7 cellular contexts compared by ENCODE assay signal in the genomic region with DNA sequence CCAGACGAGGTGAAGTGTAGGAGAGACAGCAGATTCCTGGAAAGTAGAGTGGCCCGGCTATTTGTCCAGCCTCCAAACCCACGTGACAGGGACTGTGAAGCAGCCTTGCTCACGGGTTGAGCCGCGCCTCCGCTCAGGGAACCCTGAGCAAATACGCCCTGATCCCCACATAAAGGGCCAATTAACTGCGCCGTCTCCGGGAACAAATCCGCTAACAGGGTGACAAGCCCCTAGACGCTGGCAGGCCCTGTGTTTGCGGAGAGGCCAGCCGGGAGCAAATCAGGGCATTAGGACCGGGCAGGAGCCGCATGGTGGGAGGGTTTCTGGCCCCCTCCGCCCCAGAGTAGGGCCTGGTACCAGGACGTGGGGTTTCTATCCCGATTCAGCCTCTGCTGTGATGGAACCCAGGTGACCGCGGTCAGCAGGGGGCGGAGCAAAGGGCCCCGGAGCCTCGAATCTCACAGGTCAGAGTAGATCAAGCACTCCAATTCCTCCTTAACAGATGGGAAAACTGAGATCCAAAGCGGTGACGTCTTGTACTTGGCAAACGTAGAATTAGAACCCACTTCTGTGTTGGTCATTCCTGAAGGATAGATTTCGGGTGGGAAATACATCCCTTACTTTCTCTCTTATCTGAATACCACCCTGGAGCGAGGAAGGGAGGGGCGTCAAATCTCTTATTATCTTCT. TPM values are rescaled to one million over a fixed set of nuclear protein-coding genes. Genes with fewer than 3 reads are reported as not detected.
DNase-seq lines count a peak whose midpoint lies in the region; ATAC-seq, FAIRE-seq and TF ChIP-seq lines count a peak whose summit lies in the region.

No MANE protein-coding gene starts in this region.

- H3K4me3 ChIP-seq in HUES64 (ENCODE audit: low read length) (peak overlapping the region; percentile 31), brain microvascular endothelial cell (ENCODE audit: low read depth, low read length) (peak overlapping the region; percentile 9), kidney (ENCODE audit: low read length in 2 of 2) (peak overlapping the region; percentile 12 to 43)

- H3K9ac ChIP-seq in HUES64 (ENCODE audit: low read depth, low read length) (no peak overlapping the region), kidney (ENCODE audit: low read length in 2 of 2) (no peak overlapping the region)

- peak; percentile 16 for DNase-seq in brain microvascular endothelial cell
- peak; percentile 82 for DNase-seq in kidney
- DNase-seq in superior temporal gyrus (ENCODE audit: extremely low spot score): peak; percentile 42
- no peak for DNase-seq in stimulated activated CD8-positive, alpha-beta memory T cell treated with anti-CD3 and anti-CD28 coated beads, Interleukin-4, amount 100 ng/mL, for 48 hours
- DNase-seq in T-helper 9 cell: no peak

- in situ Hi-C loops in brain microvascular endothelial cell (cut with HindIII; ENCODE audit: low pct_ligation_motif_present, low sequenced_read_pairs): no loop called here

- FAIRE-seq in kidney (lab: Jason Lieb, UNC): no peak

- H3K27ac ChIP-seq in HUES64 (ENCODE audit: low read depth, low read length): no peak overlapping the region
- no peak overlapping the region for H3K27ac ChIP-seq in brain microvascular endothelial cell
- H3K27ac ChIP-seq in kidney (ENCODE audit: low read depth in 2 of 2, low read length in 2 of 2): no peak overlapping the region

- H3K27me3 ChIP-seq in HUES64 (ENCODE audit: insufficient read depth, low read length) (peaks cover 100% of the 10 kb centered on the region), brain microvascular endothelial cell (replicated peaks) (peaks cover 73% of the 10 kb centered on the region)

- intact Hi-C loops in kidney (cut with DNase I): no loop called here

- no peak for ATAC-seq in HG03097 (IDR thresholded peaks at IDR 0.05; ENCODE audit: low FRiP score, unreplicated experiment)

- WGBS in HUES64: 3% methylated on average over 30 of the region's 31 CpGs

- H3K9me3 ChIP-seq in HUES64 (ENCODE audit: insufficient read depth, low read depth, low read length) (no peaks in the 10 kb centered on the region), kidney (ENCODE audit: control insufficient read depth in 1 of 2, low read length in 2 of 2) (no peaks in the 10 kb centered on the region)

- TF ChIP-seq CTCF in brain microvascular endothelial cell (IDR thresholded peaks at IDR 0.05; ENCODE audit: low read depth, low read length, missing control alignments) (no peak), kidney (IDR thresholded peaks at IDR 0.05; ENCODE audit: borderline replicate concordance, extremely low read depth, insufficient read depth) (no peak)

- no peaks in the 10 kb centered on the region for H3K36me3 ChIP-seq in HUES64 (ENCODE audit: insufficient read depth, low read length)
- H3K36me3 ChIP-seq in brain microvascular endothelial cell (replicated peaks): no peaks in the 10 kb centered on the region
- H3K36me3 ChIP-seq in kidney (ENCODE audit: control insufficient read depth in 1 of 2, insufficient read depth in 2 of 2, low read length in 2 of 2): no peaks in the 10 kb centered on the region

- 0 out of 2 replicates have a peak, but pooled peaks cover 4% of the 10 kb centered on the region for H3K4me1 ChIP-seq in HUES64 (ENCODE audit: insufficient read depth, low read length)
- peaks cover 11 to 12% of the 10 kb centered on the region in 2 donors for H3K4me1 ChIP-seq in kidney (ENCODE audit: control insufficient read depth in 1 of 2, insufficient read depth in 1 of 2, low read depth in 1 of 2, low read length in 2 of 2)

RNA-seq across cellular contexts. Expression of gene ROBO3, which starts 2.0 kb away (rescaled TPM):
- polyA plus RNA-seq in HUES64 (2013, experiment 1 of 2): 4.9 TPM
- 10.1 TPM for polyA plus RNA-seq in HUES64 (2013, experiment 2 of 2)
- total RNA-seq in kidney: 12.3 TPM
- 8.7 TPM for polyA plus RNA-seq in kidney (ENCODE audit: insufficient read depth, low read depth, low replicate concordance)

RNA-seq across cellular contexts. Expression of gene ROBO4, which starts 34.4 kb away (rescaled TPM):
- polyA plus RNA-seq in HUES64 (2013, experiment 1 of 2): not detected
- polyA plus RNA-seq in HUES64 (2013, experiment 2 of 2): 0.19 TPM
- total RNA-seq in kidney: 29.5 TPM
- polyA plus RNA-seq in kidney (ENCODE audit: insufficient read depth, low read depth, low replicate concordance): 12.8 TPM

RNA-seq across cellular contexts. Expression of gene HEPN1, which starts 55.8 kb away (rescaled TPM):
- polyA plus RNA-seq in HUES64 (2013, experiment 1 of 2): not detected
- not detected for polyA plus RNA-seq in HUES64 (2013, experiment 2 of 2)
- not detected for total RNA-seq in kidney
- polyA plus RNA-seq in kidney (ENCODE audit: insufficient read depth, low read depth, low replicate concordance): not detected

Comparison
In these comparisons a context has a peak if more than half of its experiments do, and no peak if none do; other contexts are left out.
1. DNase-seq: peak in brain microvascular endothelial cell (single experiment), kidney (single experiment) and superior temporal gyrus (single experiment); none in stimulated activated CD8-positive, alpha-beta memory T cell treated with anti-CD3 and anti-CD28 coated beads, Interleukin-4, amount 100 ng/mL, for 48 hours (single experiment) and T-helper 9 cell (single experiment).
2. Peak in every context shown above with its lines, with median percentiles within 50 percentile points of each other: H3K4me3 ChIP-seq.